ENCODE assay signal across 12 cellular contexts in genomic region chr1:233599542-233600073, GRCh38.
DNase-seq lines count a peak whose midpoint lies in the region; ATAC-seq and TF ChIP-seq lines count a peak whose summit lies in the region.
"Had no signal": no experiment of that assay in that cellular context is flagged by ENCODE, and none has a peak within 500 bp of the region (broad histone marks: within the 10 kb centered on the region; RNA-seq: fewer than 3 reads in every experiment).

No MANE protein-coding gene starts in this region.

- no peak for TF ChIP-seq CTCF in GM10248 (IDR thresholded peaks at IDR 0.05; ENCODE audit: control extremely low read depth, extremely low read depth, low read depth, missing control alignments)

- peak; percentile 43 for ATAC-seq in GM19035 (IDR thresholded peaks at IDR 0.05; ENCODE audit: unreplicated experiment)
- peak; percentile 55 for ATAC-seq in HG02759 (IDR thresholded peaks at IDR 0.05; ENCODE audit: unreplicated experiment)
- peak; percentile 39 for ATAC-seq in HG03520 (IDR thresholded peaks at IDR 0.05; ENCODE audit: unreplicated experiment)
- ATAC-seq in activated CD4-positive, CD25-positive, alpha-beta regulatory T cell treated with anti-CD3 and anti-CD28 coated beads, Interleukin-2, amount 50 U/mL, for 24 hours: no peak
- no peak for ATAC-seq in HG02623 (IDR thresholded peaks at IDR 0.05; ENCODE audit: unreplicated experiment)
- ATAC-seq: mucosa of descending colon had no signal

- CTCF ChIA-PET in GM10248 (lab: Yijun Ruan, JAX): interaction anchor here (1.3 kb wide), 1 partner anchor 196 kb away, joined by 3 read pairs; no protein-coding TSS in a partner anchor

- DNase-seq in GM10248 (ENCODE audit: extremely low spot score) (peak; percentile 29), NOMO-1 treated with DMSO at 0.1 percent for 48 hours (lab: John Stamatoyannopoulos, UW; ENCODE audit: unreplicated experiment) (no peak), NCI-H2107 treated with DMSO at 0.1 percent for 48 hours (lab: John Stamatoyannopoulos, UW; ENCODE audit: unreplicated experiment) (no peak)
- DNase-seq: activated CD4-positive, CD25-positive, alpha-beta regulatory T cell treated with anti-CD3 and anti-CD28 coated beads, Interleukin-2, amount 50 U/mL, for 72 hours; activated naive CD4-positive, alpha-beta T cell treated with anti-CD3 and anti-CD28 coated beads, Interleukin-2, amount 50 U/mL, for 16 hours; mucosa of descending colon; NCI-H1417 treated with DMSO at 0.1 percent for 48 hours had no signal

- POLR2A ChIA-PET in GM10248 (lab: Yijun Ruan, JAX): no interaction called here

Comparison
In these comparisons a context has a peak if more than half of its experiments do, and no peak if none do; other contexts are left out.
1. ATAC-seq: peak in GM19035 (single experiment), HG02759 (single experiment) and HG03520 (single experiment); none in activated CD4-positive, CD25-positive, alpha-beta regulatory T cell treated with anti-CD3 and anti-CD28 coated beads, Interleukin-2, amount 50 U/mL, for 24 hours (0 of 2) and HG02623 (single experiment).